In the genomic region with DNA sequence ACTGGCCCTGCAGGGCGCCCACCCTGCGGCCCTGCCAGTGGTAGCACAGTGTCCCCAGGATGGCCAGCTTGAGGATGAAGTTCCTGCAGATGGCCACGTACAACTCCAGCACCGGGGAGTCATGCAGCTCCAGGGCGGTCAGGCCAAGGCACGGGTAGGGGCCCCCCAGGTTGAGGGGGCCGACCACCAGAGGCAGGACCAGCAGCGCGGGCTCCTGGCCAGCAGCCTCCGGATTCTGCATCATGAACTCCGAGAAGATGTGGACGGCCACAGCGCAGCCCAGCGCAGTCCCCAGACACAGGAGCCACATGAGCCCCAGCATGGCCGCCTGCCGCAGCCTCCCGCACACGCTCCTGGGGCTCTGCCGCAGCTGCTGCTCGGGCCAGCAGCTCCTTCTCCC, we compare ENCODE assay signal across 29 cellular contexts.
"Had no signal": no experiment of that assay in that cellular context is flagged by ENCODE, and none has a peak within 500 bp of the region (broad histone marks: within the 10 kb centered on the region; RNA-seq: fewer than 3 reads in every experiment).

No MANE protein-coding gene starts in this region.

- H3K4me1 ChIP-seq: ascending aorta, breast epithelium, colonic mucosa, esophagus squamous epithelium, gastroesophageal sphincter, heart right ventricle had no signal

- H3K9me3 ChIP-seq: ascending aorta, breast epithelium, colonic mucosa, esophagus squamous epithelium, gastroesophageal sphincter, heart right ventricle had no signal

- ATAC-seq: activated CD4-positive, CD25-positive, alpha-beta regulatory T cell treated with anti-CD3 and anti-CD28 coated beads, Interleukin-2, amount 50 U/mL, for 24 hours; activated CD8-positive, alpha-beta T cell treated with anti-CD3 and anti-CD28 coated beads for 36 hours; activated T-cell treated with anti-CD3 and anti-CD28 coated beads, Interleukin-2, amount 50 U/mL, for 4 hours; activated T-helper 17 cell treated with anti-CD3 and anti-CD28 coated beads, Interleukin-2, amount 50 U/mL, for 72 hours; gastroesophageal sphincter; heart right ventricle; T-helper 17 cell had no signal

- FAIRE-seq: endometrium, endothelial cell of umbilical vein had no signal

- DNase-seq: activated B cell treated with CpG ODN at 0.5 μM for 24 hours; activated CD4-positive, alpha-beta T cell treated with anti-CD3 and anti-CD28 coated beads for 48 hours; activated CD4-positive, alpha-beta T cell treated with anti-CD3 and anti-CD28 coated beads, Interleukin-2, amount 50 U/mL, for 1 hour; activated CD4-positive, alpha-beta T cell treated with anti-CD3 and anti-CD28 coated beads, Interleukin-2, amount 50 U/mL, for 48 hours; activated CD8-positive, alpha-beta memory T cell treated with anti-CD3 and anti-CD28 coated beads for 24 hours; activated CD8-positive, alpha-beta T cell treated with anti-CD3 and anti-CD28 coated beads for 36 hours; activated effector memory CD4-positive, alpha-beta T cell treated with Interleukin-2 at 50 U/mL for 16 hours; activated naive CD4-positive, alpha-beta T cell treated with anti-CD3 and anti-CD28 coated beads for 36 hours; activated naive CD8-positive, alpha-beta T cell treated with anti-CD3 and anti-CD28 coated beads for 36 hours; activated T-cell treated with anti-CD3 and anti-CD28 coated beads, Interleukin-2, amount 50 U/mL, for 4 hours; central memory CD4-positive, alpha-beta T cell; cerebellar nuclear complex; colonic mucosa; effector CD8-positive, alpha-beta T cell; esophagus squamous epithelium; foreskin melanocyte; heart right ventricle; T-helper 17 cell; T1000; WERI-Rb-1 had no signal

- H3K27ac ChIP-seq: ascending aorta, breast epithelium, cardiac muscle cell, colonic mucosa, epithelial cell of prostate, esophagus squamous epithelium, gastroesophageal sphincter, heart right ventricle, WERI-Rb-1 had no signal

- H3K27me3 ChIP-seq: ascending aorta, breast epithelium, cardiac muscle cell, colonic mucosa had no signal

- H3K4me3 ChIP-seq: ascending aorta, breast epithelium, cardiac muscle cell, colonic mucosa, esophagus squamous epithelium, gastroesophageal sphincter, heart right ventricle had no signal

- H3K36me3 ChIP-seq: ascending aorta, breast epithelium, cardiac muscle cell, colonic mucosa, esophagus squamous epithelium, gastroesophageal sphincter, heart right ventricle, WERI-Rb-1 had no signal
